1 cellular context compared by ENCODE assay signal in the genomic region with DNA sequence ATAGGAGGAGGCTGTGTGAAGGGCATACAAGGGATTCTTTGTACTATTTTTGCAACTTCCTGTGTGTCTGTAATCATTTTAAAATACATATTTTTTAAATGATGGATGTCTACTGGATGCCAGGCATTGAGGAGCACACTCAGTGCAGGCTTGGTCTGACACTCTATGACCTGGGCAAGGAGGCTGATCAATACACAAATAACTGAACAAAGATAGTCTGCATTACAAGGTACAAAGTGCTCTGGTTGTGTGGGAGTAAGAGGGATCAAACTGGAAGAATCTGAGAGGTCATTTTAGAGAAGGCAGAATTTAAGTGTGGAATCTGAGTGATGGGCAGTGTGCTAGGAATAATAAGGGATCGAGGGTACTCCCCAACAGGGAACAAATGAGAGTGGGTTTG.
TF ChIP-seq lines count a peak whose summit lies in the region.

No MANE protein-coding gene starts in this region.

TF ChIP-seq in K562, 482 proteins besides CTCF, POLR2A, EP300 and RAD21:
- TF ChIP-seq, protein P1, sequence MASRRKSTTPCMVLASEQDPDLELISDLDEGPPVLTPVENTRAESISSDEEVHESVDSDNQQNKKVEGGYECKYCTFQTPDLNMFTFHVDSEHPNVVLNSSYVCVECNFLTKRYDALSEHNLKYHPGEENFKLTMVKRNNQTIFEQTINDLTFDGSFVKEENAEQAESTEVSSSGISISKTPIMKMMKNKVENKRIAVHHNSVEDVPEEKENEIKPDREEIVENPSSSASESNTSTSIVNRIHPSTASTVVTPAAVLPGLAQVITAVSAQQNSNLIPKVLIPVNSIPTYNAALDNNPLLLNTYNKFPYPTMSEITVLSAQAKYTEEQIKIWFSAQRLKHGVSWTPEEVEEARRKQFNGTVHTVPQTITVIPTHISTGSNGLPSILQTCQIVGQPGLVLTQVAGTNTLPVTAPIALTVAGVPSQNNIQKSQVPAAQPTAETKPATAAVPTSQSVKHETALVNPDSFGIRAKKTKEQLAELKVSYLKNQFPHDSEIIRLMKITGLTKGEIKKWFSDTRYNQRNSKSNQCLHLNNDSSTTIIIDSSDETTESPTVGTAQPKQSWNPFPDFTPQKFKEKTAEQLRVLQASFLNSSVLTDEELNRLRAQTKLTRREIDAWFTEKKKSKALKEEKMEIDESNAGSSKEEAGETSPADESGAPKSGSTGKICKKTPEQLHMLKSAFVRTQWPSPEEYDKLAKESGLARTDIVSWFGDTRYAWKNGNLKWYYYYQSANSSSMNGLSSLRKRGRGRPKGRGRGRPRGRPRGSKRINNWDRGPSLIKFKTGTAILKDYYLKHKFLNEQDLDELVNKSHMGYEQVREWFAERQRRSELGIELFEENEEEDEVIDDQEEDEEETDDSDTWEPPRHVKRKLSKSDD (conservative IDR thresholded peaks at IDR 0.05; ENCODE audit: low read length): no peak
- TF ChIP-seq, protein P2, sequence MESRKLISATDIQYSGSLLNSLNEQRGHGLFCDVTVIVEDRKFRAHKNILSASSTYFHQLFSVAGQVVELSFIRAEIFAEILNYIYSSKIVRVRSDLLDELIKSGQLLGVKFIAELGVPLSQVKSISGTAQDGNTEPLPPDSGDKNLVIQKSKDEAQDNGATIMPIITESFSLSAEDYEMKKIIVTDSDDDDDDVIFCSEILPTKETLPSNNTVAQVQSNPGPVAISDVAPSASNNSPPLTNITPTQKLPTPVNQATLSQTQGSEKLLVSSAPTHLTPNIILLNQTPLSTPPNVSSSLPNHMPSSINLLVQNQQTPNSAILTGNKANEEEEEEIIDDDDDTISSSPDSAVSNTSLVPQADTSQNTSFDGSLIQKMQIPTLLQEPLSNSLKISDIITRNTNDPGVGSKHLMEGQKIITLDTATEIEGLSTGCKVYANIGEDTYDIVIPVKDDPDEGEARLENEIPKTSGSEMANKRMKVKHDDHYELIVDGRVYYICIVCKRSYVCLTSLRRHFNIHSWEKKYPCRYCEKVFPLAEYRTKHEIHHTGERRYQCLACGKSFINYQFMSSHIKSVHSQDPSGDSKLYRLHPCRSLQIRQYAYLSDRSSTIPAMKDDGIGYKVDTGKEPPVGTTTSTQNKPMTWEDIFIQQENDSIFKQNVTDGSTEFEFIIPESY (CRISPR knock-in tag; IDR thresholded peaks at IDR 0.05): no peak
- TF ChIP-seq MAZ (CRISPR knock-in tag; conservative IDR thresholded peaks at IDR 0.05 in 1 of 2, IDR thresholded peaks at IDR 0.05 in 1 of 2) (no peak), POLR2AphosphoS5 (IDR thresholded peaks at IDR 0.05; ENCODE audit: control insufficient read depth, insufficient read depth, low read depth, low read length) (no peak)
TF ChIP-seq in K562: peak in this region for 0.
